ENCODE assay signal across 8 cellular contexts in genomic region chr4:39181520-39181904, GRCh38. TPM values are rescaled to one million over a fixed set of nuclear protein-coding genes. Genes with fewer than 3 reads are reported as not detected.
DNase-seq lines count a peak whose midpoint lies in the region; ATAC-seq, FAIRE-seq and TF ChIP-seq lines count a peak whose summit lies in the region.

No MANE protein-coding gene starts in this region.

- no peak overlapping the region for H3K56ac ChIP-seq in H9 (ENCODE audit: insufficient read length, low read depth, low read length)

- WGBS in H9 (ENCODE audit: extremely low coverage, insufficient read length, low lambda C conversion rate) = no CpG with 5 or more reads among the region's 9 CpGs
- 72 to 82% (median 79%) methylated on average over 9 of the region's 9 CpGs for WGBS in stomach, 5 donors
- 68 to 78% (median 73%) methylated on average over 9 of the region's 9 CpGs for WGBS in small intestine, 3 donors

- H2BK15ac ChIP-seq in H9 (ENCODE audit: low read depth, low read length) = no peak overlapping the region

- H3K27ac ChIP-seq in H9 (ENCODE audit: insufficient read length, low read depth, low read length) = no peak overlapping the region
- peak overlapping the region; percentile 54 for H3K27ac ChIP-seq in keratinocyte (ENCODE audit: control insufficient read depth, insufficient read depth, low read length)
- H3K27ac ChIP-seq in stomach = peak overlapping the region in 4 of 5 donors; percentile 64 to 85 (median 70)
- H3K27ac ChIP-seq in small intestine (ENCODE audit: low read depth in 1 of 2, low read length in 1 of 2) = no peak overlapping the region

- no peak overlapping the region for H2BK120ac ChIP-seq in H9 (ENCODE audit: low read depth, low read length, poor library complexity, severe bottlenecking)

- H3K14ac ChIP-seq in H9 (ENCODE audit: insufficient read depth, low read length) = no peak overlapping the region

- dilution Hi-C loops in keratinocyte (cut with MboI; ENCODE audit: extremely low pct_ligation_motif_present, low sequenced_read_pairs) = no loop called here

- H3K4me1 ChIP-seq in H9 (ENCODE audit: insufficient read depth, low read length) (no peaks in the 10 kb centered on the region), keratinocyte (ENCODE audit: control insufficient read depth, extremely low read depth, insufficient read depth, low read length) (peaks cover 8% of the 10 kb centered on the region), stomach (peaks cover 0 to 27% (median 15%) of the 10 kb centered on the region in 4 donors), small intestine (ENCODE audit: control insufficient read depth in 2 of 2, insufficient read depth in 1 of 2, low read depth in 1 of 2, low read length in 1 of 2) (no peaks in the 10 kb centered on the region)

- no peak overlapping the region for H4K91ac ChIP-seq in H9 (ENCODE audit: insufficient read length, low read depth, low read length)

- POLR2A ChIA-PET in naive thymus-derived CD8-positive, alpha-beta T cell (lab: Charles Lee) = interaction anchor here (1.0 kb wide), 1 partner anchor 41 kb away, joined by 3 read pairs; no protein-coding TSS in a partner anchor

- DNase-seq in H9 (no peak), keratinocyte (ENCODE audit: low read depth, low spot score) (no peak), stomach (no peak), small intestine (no peak), ureter (ENCODE audit: low spot score) (no peak), left colon (no peak)
- DNase-seq in naive thymus-derived CD8-positive, alpha-beta T cell = no peak

- no peak overlapping the region for H2AK5ac ChIP-seq in H9 (ENCODE audit: insufficient read length, low read length)

- no peak for TF ChIP-seq EP300 in stomach (IDR thresholded peaks at IDR 0.05)

- intact Hi-C loops in stomach (cut with DNase I; ENCODE audit: low total_unique reads) = no loop called here
- intact Hi-C loops in left colon (cut with DNase I, micrococcal nuclease) = no loop called here

- no peaks in the 10 kb centered on the region for H3K9me1 ChIP-seq in keratinocyte (ENCODE audit: control insufficient read depth, extremely low read depth, insufficient read depth, low read length)

- peak overlapping the region; percentile 48 for H3K4me3 ChIP-seq in WI38 (ENCODE audit: low read depth, low read length)
- H3K4me3 ChIP-seq in keratinocyte (ENCODE audit: control insufficient read depth in 2 of 3, extremely low read depth in 1 of 3, insufficient read depth in 2 of 3, low read depth in 1 of 3, low read length in 3 of 3) = peak overlapping the region; percentile 10 to 84 (median 61)
- H3K4me3 ChIP-seq in stomach = peak overlapping the region; percentile 35 to 99 (median 89)
- H3K4me3 ChIP-seq in small intestine (ENCODE audit: low read depth in 1 of 2, low read length in 2 of 2) = no peak overlapping the region

- H3K18ac ChIP-seq in H9 (ENCODE audit: insufficient read length, low read depth, low read length) = no peak overlapping the region

- H3K9me3 ChIP-seq in H9 (ENCODE audit: control insufficient read depth, low read depth, low read length) (no peaks in the 10 kb centered on the region), keratinocyte (ENCODE audit: control insufficient read depth, low read depth, low read length) (no peaks in the 10 kb centered on the region), stomach (no peaks in the 10 kb centered on the region), small intestine (ENCODE audit: control insufficient read depth, low read depth) (no peaks in the 10 kb centered on the region)

- no peak for ATAC-seq in naive thymus-derived CD8-positive, alpha-beta T cell
- no peak for ATAC-seq in left colon

- H3K4me3 Mint-ChIP-seq in H9 = no peak overlapping the region; a peak in 2 of 5 replicates
- peak overlapping the region in 3 of 10 donors; percentile 15 to 38 (median 26) for H3K4me3 Mint-ChIP-seq in naive thymus-derived CD8-positive, alpha-beta T cell

- H3K36me3 Mint-ChIP-seq in H9 (ENCODE audit: insufficient read depth in 1 of 3, low read depth in 3 of 3) = no peaks in the 10 kb centered on the region; a peak in 2 of 7 replicates
- H3K36me3 Mint-ChIP-seq in naive thymus-derived CD8-positive, alpha-beta T cell = peaks cover 0 to 5% (median 0%) of the 10 kb centered on the region in 3 donors

- FAIRE-seq in keratinocyte (lab: Jason Lieb, UNC) (peak; percentile 13), small intestine (lab: Jason Lieb, UNC) (no peak)

- H3K4me2 ChIP-seq in H9 (ENCODE audit: insufficient read depth, insufficient read length, low read length) = peak overlapping the region; percentile 60
- H3K4me2 ChIP-seq in keratinocyte (ENCODE audit: control insufficient read depth, extremely low read depth, insufficient read depth, low read depth, low read length) = peak overlapping the region; percentile 88

- H3K27ac Mint-ChIP-seq in H9 = no peak overlapping the region
- peak overlapping the region in 3 of 10 donors; percentile 17 to 58 (median 54) for H3K27ac Mint-ChIP-seq in naive thymus-derived CD8-positive, alpha-beta T cell

- no peak overlapping the region for H4K8ac ChIP-seq in H9 (replicated peaks; ENCODE audit: insufficient read length, low read depth, low read length)

- H3K9me3 Mint-ChIP-seq in H9 = no peaks in the 10 kb centered on the region
- no peaks in the 10 kb centered on the region for H3K9me3 Mint-ChIP-seq in naive thymus-derived CD8-positive, alpha-beta T cell

- no peak overlapping the region for H3K23ac ChIP-seq in H9 (ENCODE audit: insufficient read length, low read depth, low read length)

- no peak overlapping the region for H2BK20ac ChIP-seq in H9 (ENCODE audit: low read depth, low read length, poor library complexity, severe bottlenecking)

- no peaks in the 10 kb centered on the region for H3K36me3 ChIP-seq in keratinocyte (ENCODE audit: control insufficient read depth in 2 of 2, extremely low read depth in 1 of 2, insufficient read depth in 2 of 2, low read length in 2 of 2)
- peaks cover 0 to 2% (median 0%) of the 10 kb centered on the region in 4 donors for H3K36me3 ChIP-seq in stomach
- no peaks in the 10 kb centered on the region for H3K36me3 ChIP-seq in small intestine (ENCODE audit: control insufficient read depth in 2 of 2, insufficient read depth in 2 of 2, low read length in 2 of 2)

- peak overlapping the region; percentile 28 for H3K9ac ChIP-seq in H9 (ENCODE audit: extremely low read depth, insufficient read length, low read length)
- H3K9ac ChIP-seq in keratinocyte (ENCODE audit: control insufficient read depth, extremely low read depth, insufficient read depth, low read length) = peak overlapping the region; percentile 61

- H3T11ph ChIP-seq in H9 (ENCODE audit: low read length) = no peak overlapping the region

- H3K4me1 Mint-ChIP-seq in H9 = peaks cover 3 to 4% of the 10 kb centered on the region in 2 experiments; a peak in 2 of 4 replicates
- peaks cover 0 to 11% (median 4%) of the 10 kb centered on the region in 4 donors for H3K4me1 Mint-ChIP-seq in naive thymus-derived CD8-positive, alpha-beta T cell

- no peaks in the 10 kb centered on the region for H3K79me1 ChIP-seq in H9 (ENCODE audit: insufficient read depth, low read depth, low read length, poor library complexity, severe bottlenecking)

- TF ChIP-seq CTCF in H9 (conservative IDR thresholded peaks at IDR 0.05) (no peak), WI38 (IDR thresholded peaks at IDR 0.05; ENCODE audit: low read depth, low read length) (no peak), keratinocyte (optimal IDR thresholded peaks at IDR 0.05 in 1 of 3, IDR thresholded peaks at IDR 0.05 in 1 of 3, conservative IDR thresholded peaks at IDR 0.05 in 1 of 3; ENCODE audit: extremely low read depth in 1 of 3, insufficient read depth in 2 of 3, low read length in 3 of 3) (no peak), stomach (IDR thresholded peaks at IDR 0.05) (no peak)

- no peak overlapping the region for H2BK12ac ChIP-seq in H9 (ENCODE audit: insufficient read length, low read depth, low read length)

- H4K20me1 ChIP-seq in H9 (ENCODE audit: control insufficient read depth, insufficient read depth, insufficient read length) (no peaks in the 10 kb centered on the region), keratinocyte (ENCODE audit: control insufficient read depth, extremely low read depth, insufficient read depth, low read length) (no peaks in the 10 kb centered on the region)

- H4K5ac ChIP-seq in H9 (ENCODE audit: insufficient read length, low read depth, low read length) = no peak overlapping the region

- TF ChIP-seq POLR2A in stomach (IDR thresholded peaks at IDR 0.05) = no peak

- no peaks in the 10 kb centered on the region for H3K79me2 ChIP-seq in H9 (ENCODE audit: insufficient read depth, low read length)
- no peaks in the 10 kb centered on the region for H3K79me2 ChIP-seq in keratinocyte (ENCODE audit: control insufficient read depth, insufficient read depth, low read length)

- peaks cover 10% of the 10 kb centered on the region for H3K23me2 ChIP-seq in H9 (ENCODE audit: insufficient read length, low read depth, low read length, poor library complexity, severe bottlenecking)

- H3K27me3 ChIP-seq in H9 (ENCODE audit: insufficient read depth, low read length) (no peaks in the 10 kb centered on the region), keratinocyte (ENCODE audit: control insufficient read depth, extremely low read depth, insufficient read depth, low read length) (no peaks in the 10 kb centered on the region), stomach (no peaks in the 10 kb centered on the region), small intestine (ENCODE audit: control insufficient read depth in 2 of 2, insufficient read depth in 2 of 2, low read length in 2 of 2) (no peaks in the 10 kb centered on the region)

- no peak overlapping the region for H3K4ac ChIP-seq in H9 (ENCODE audit: low read depth, low read length)

- H2AFZ ChIP-seq in H9 (ENCODE audit: low read length) = peak overlapping the region; percentile 62
- H2AFZ ChIP-seq in keratinocyte (ENCODE audit: control insufficient read depth, low read length) = peak overlapping the region; percentile 96

- no peak overlapping the region for H2BK5ac ChIP-seq in H9 (ENCODE audit: insufficient read length, low read length)

- peaks cover 12% of the 10 kb centered on the region for H3K27me3 Mint-ChIP-seq in H9 (ENCODE audit: low read depth)
- H3K27me3 Mint-ChIP-seq in naive thymus-derived CD8-positive, alpha-beta T cell = peaks cover 0 to 5% (median 3%) of the 10 kb centered on the region in 5 donors

RNA-seq across cellular contexts. Expression of gene WDR19, which starts 0.8 kb away (rescaled TPM):
- total RNA-seq in H9 (2021) (23.3 and 25.3 TPM in 2 replicates), stomach (100 to 1,000 TPM in 1 of 5 donors, 10 to 100 TPM in 3, 1 to 10 TPM in 1; 2.3 to 103 (median 55.5) TPM), ureter (25.1 TPM), left colon (10 to 100 TPM in 1 of 2 donors, 1 to 10 TPM in 1; 5.8 to 13.0 TPM)
- polyA plus RNA-seq in keratinocyte (10.2 to 25.3 TPM (median 19.4 TPM) in 3 replicates), stomach (10 to 100 TPM; 12.0 to 35.8 (median 14.5) TPM), small intestine (10 to 100 TPM in 1 of 3 donors, 1 to 10 TPM in 2; 3.4 to 12.5 (median 5.9) TPM)
- polyA plus RNA-seq in keratinocyte (2011; ENCODE audit: low read depth) = 9.3 TPM
- 5.4 and 9.8 TPM in 2 replicates for polyA plus RNA-seq in keratinocyte (2011; cell fraction: cytosol; rRNA removed)
- polyA plus RNA-seq in keratinocyte (2011; cell fraction: nucleus; rRNA removed) = 40.3 and 42.1 TPM in 2 replicates
- 8.1 and 8.3 TPM in 2 replicates for polyA plus RNA-seq in keratinocyte (2012; ENCODE audit: low replicate concordance)
- polyA minus RNA-seq in keratinocyte = 2.6 to 13.4 TPM (median 9.3 TPM) in 3 replicates
- 8.6 TPM for polyA minus RNA-seq in keratinocyte (2011; cell fraction: cytosol; rRNA and poly(A)+ RNA removed)
- 14.1 and 18.9 TPM in 2 replicates for polyA minus RNA-seq in keratinocyte (2011; cell fraction: nucleus; rRNA and poly(A)+ RNA removed)
- total RNA-seq in naive thymus-derived CD8-positive, alpha-beta T cell = 10 to 100 TPM; 46.3 to 50.2 TPM
- 1 to 10 TPM; 4.4 to 9.1 (median 6.1) TPM for polyA plus RNA-seq in naive thymus-derived CD8-positive, alpha-beta T cell

Comparison
In these comparisons a context has a peak if more than half of its experiments do, and no peak if none do; other contexts are left out.
1. H3K27ac ChIP-seq: peak in keratinocyte (single experiment) and stomach (4 of 5); none in H9 (single experiment) and small intestine (0 of 2).
2. H3K4me3 ChIP-seq: peak in WI38 (single experiment), keratinocyte (3 of 3) and stomach (4 of 4); none in small intestine (0 of 2).